Comparison of ENCODE assay signal across 2 cellular contexts in genomic region chr10:13758761-13759160, GRCh38.
TF ChIP-seq lines count a peak whose summit lies in the region.

No MANE protein-coding gene starts in this region.

TF ChIP-seq in HCT116, 20 proteins besides CTCF, POLR2A, EP300 and RAD21 (continued from another document):
- no peak for TF ChIP-seq TCF7L2 (IDR thresholded peaks at IDR 0.05; ENCODE audit: borderline replicate concordance, extremely low read depth, insufficient read depth, insufficient read length)
- TF ChIP-seq ZNF274 (IDR thresholded peaks at IDR 0.05; ENCODE audit: low read depth, low read length): no peak
- TF ChIP-seq SP1 (IDR thresholded peaks at IDR 0.05; ENCODE audit: low read depth): no peak
- TF ChIP-seq CEBPB (IDR thresholded peaks at IDR 0.05; ENCODE audit: low read depth): no peak
- TF ChIP-seq, protein P1, sequence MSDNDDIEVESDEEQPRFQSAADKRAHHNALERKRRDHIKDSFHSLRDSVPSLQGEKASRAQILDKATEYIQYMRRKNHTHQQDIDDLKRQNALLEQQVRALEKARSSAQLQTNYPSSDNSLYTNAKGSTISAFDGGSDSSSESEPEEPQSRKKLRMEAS (IDR thresholded peaks at IDR 0.05): no peak
TF ChIP-seq in HCT116: peak in this region for 0.

TF ChIP-seq in K562, 482 proteins besides CTCF, POLR2A, EP300 and RAD21 (continued from another document):
- no peak for TF ChIP-seq BCLAF1 (IDR thresholded peaks at IDR 0.05; ENCODE audit: borderline replicate concordance in 1 of 2, control insufficient read depth in 1 of 2, low read depth in 2 of 2, low read length in 1 of 2)
- no peak for TF ChIP-seq ELF2 (CRISPR knock-in tag; IDR thresholded peaks at IDR 0.05)
- TF ChIP-seq CBFA2T3 (IDR thresholded peaks at IDR 0.05): peak; percentile 38
- peak in 1 of 2 experiments; percentile 15; a peak in 1 of 4 replicates for TF ChIP-seq KDM1A (IDR thresholded peaks at IDR 0.05)
